ENCODE assay signal across 9 cellular contexts in the genomic region with DNA sequence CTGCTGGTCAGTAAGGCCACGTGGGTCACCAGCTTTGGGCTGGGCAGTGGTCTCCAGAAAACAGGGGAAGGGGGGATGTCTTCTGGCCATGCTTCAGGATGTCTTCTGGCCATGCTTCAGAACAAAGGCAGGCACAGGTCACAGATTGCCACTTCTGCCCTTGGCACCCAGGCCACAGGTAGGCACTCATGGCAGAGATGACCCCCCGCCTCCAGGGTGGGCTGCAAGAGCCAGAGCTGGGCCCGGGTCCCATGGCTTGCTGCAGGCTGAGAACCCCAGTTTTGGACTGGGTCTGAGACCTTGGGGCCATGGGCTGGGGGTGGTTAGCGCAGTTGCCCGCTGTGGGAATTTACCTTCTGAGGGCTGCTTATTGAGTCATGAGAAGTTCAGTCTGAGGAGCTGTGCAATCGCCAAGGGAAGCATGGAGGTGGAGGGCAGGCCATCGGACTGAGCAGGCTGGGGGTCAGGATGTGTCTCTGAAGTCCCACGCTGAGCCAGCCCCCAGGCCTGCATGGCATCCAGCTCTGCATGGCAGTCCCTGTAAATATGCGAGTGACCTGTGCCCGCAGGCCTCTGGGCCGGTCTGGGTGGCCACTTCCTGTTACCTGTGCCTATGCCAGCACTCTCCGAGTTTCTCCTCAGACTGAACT. TPM values are rescaled to one million over a fixed set of nuclear protein-coding genes. Genes with fewer than 3 reads are reported as not detected.
DNase-seq lines count a peak whose midpoint lies in the region; ATAC-seq lines count a peak whose summit lies in the region.
"Had no signal": no experiment of that assay in that cellular context is flagged by ENCODE, and none has a peak within 500 bp of the region (broad histone marks: within the 10 kb centered on the region; RNA-seq: fewer than 3 reads in every experiment).

No MANE protein-coding gene starts in this region.

- no peaks in the 10 kb centered on the region for H3K27me3 Mint-ChIP-seq in activated T-cell treated with anti-CD3 and anti-CD28 coated beads, Interleukin-2, amount 50 U/mL, for 24 hours
- H3K27me3 Mint-ChIP-seq in activated CD4-positive, alpha-beta memory T cell treated with anti-CD3 and anti-CD28 coated beads, Interleukin-2, amount 10 ng/mL, durations not matched to agents 7 days and 5 days = no peaks in the 10 kb centered on the region

- peaks cover 43% of the 10 kb centered on the region for H3K4me1 Mint-ChIP-seq in activated T-cell treated with anti-CD3 and anti-CD28 coated beads, Interleukin-2, amount 50 U/mL, for 24 hours (ENCODE audit: low read depth)
- peaks cover 43% of the 10 kb centered on the region for H3K4me1 Mint-ChIP-seq in activated CD4-positive, alpha-beta memory T cell treated with anti-CD3 and anti-CD28 coated beads, Interleukin-2, amount 10 ng/mL, durations not matched to agents 7 days and 5 days

- H3K9me3 ChIP-seq in iPS-15b (ENCODE audit: control insufficient read depth, insufficient read depth, low read length) = no peaks in the 10 kb centered on the region

- H3K27me3 ChIP-seq in iPS-15b (ENCODE audit: control insufficient read depth, insufficient read depth, low read length) = peaks cover 10% of the 10 kb centered on the region

- no peak overlapping the region for H3K9ac ChIP-seq in iPS-15b (ENCODE audit: low read depth, low read length)

- peak overlapping the region; percentile 67 for H3K27ac Mint-ChIP-seq in activated T-cell treated with anti-CD3 and anti-CD28 coated beads, Interleukin-2, amount 50 U/mL, for 24 hours
- H3K27ac Mint-ChIP-seq in activated CD4-positive, alpha-beta memory T cell treated with anti-CD3 and anti-CD28 coated beads, Interleukin-2, amount 10 ng/mL, durations not matched to agents 7 days and 5 days = no peak overlapping the region

- H3K9me3 Mint-ChIP-seq in activated T-cell treated with anti-CD3 and anti-CD28 coated beads, Interleukin-2, amount 50 U/mL, for 24 hours = no peaks in the 10 kb centered on the region
- H3K9me3 Mint-ChIP-seq in activated CD4-positive, alpha-beta memory T cell treated with anti-CD3 and anti-CD28 coated beads, Interleukin-2, amount 10 ng/mL, durations not matched to agents 7 days and 5 days = no peaks in the 10 kb centered on the region

- ATAC-seq in GM18870 (IDR thresholded peaks at IDR 0.05; ENCODE audit: unreplicated experiment) (no peak), HG03432 (IDR thresholded peaks at IDR 0.05; ENCODE audit: unreplicated experiment) (no peak)

- POLR2A ChIA-PET in activated CD4-positive, alpha-beta memory T cell treated with anti-CD3 and anti-CD28 coated beads, Interleukin-2, amount 10 ng/mL, durations not matched to agents 7 days and 5 days (lab: Charles Lee) = interaction anchor here (0.8 to 4.5 kb wide), 5 partner anchors 13 to 112 kb away, joined by 3 to 89 read pairs (median 3); a partner anchor contains a TSS

- H3K4me1 ChIP-seq in iPS-15b (ENCODE audit: control insufficient read depth, insufficient read depth, low read length) = peaks cover 11% of the 10 kb centered on the region

- H3K4me3 Mint-ChIP-seq in activated T-cell treated with anti-CD3 and anti-CD28 coated beads, Interleukin-2, amount 50 U/mL, for 24 hours = peak overlapping the region; percentile 83
- H3K4me3 Mint-ChIP-seq in activated CD4-positive, alpha-beta memory T cell treated with anti-CD3 and anti-CD28 coated beads, Interleukin-2, amount 10 ng/mL, durations not matched to agents 7 days and 5 days = peak overlapping the region; percentile 70

- H3K36me3 ChIP-seq in iPS-15b (ENCODE audit: control insufficient read depth, insufficient read depth, low read length) = no peaks in the 10 kb centered on the region

- CTCF ChIA-PET in activated CD4-positive, alpha-beta memory T cell treated with anti-CD3 and anti-CD28 coated beads, Interleukin-2, amount 10 ng/mL, durations not matched to agents 7 days and 5 days (lab: Charles Lee) = interaction anchor here (0.6 to 4.8 kb wide), 6 partner anchors 14 to 737 kb away, joined by 3 to 75 read pairs (median 4); no protein-coding TSS in a partner anchor

- peak overlapping the region; percentile 70 for H3K27ac ChIP-seq in substantia nigra (ENCODE audit: low read depth, low read length, poor library complexity, severe bottlenecking)

- DNase-seq in activated T-cell treated with anti-CD3 and anti-CD28 coated beads, Interleukin-2, amount 50 U/mL, for 24 hours = no peak
- no peak for DNase-seq in activated T-cell treated with anti-CD3 and anti-CD28 coated beads for 4 hours
- no peak for DNase-seq in activated CD4-positive, alpha-beta memory T cell treated with anti-CD3 and anti-CD28 coated beads, Interleukin-2, amount 10 ng/mL, durations not matched to agents 7 days and 5 days
- DNase-seq in substantia nigra (lab: John Stamatoyannopoulos, UW) = no peak
- DNase-seq in activated CD4-positive, CD25-positive, alpha-beta regulatory T cell (lab: John Stamatoyannopoulos, UW) = no peak
- DNase-seq: effector CD8-positive, alpha-beta T cell had no signal

- H3K4me3 ChIP-seq in iPS-15b (ENCODE audit: low read depth, low read length) = peak overlapping the region; percentile 65

- H3K36me3 Mint-ChIP-seq in activated T-cell treated with anti-CD3 and anti-CD28 coated beads, Interleukin-2, amount 50 U/mL, for 24 hours (ENCODE audit: low read depth) = peaks cover 5% of the 10 kb centered on the region
- no peaks in the 10 kb centered on the region for H3K36me3 Mint-ChIP-seq in activated CD4-positive, alpha-beta memory T cell treated with anti-CD3 and anti-CD28 coated beads, Interleukin-2, amount 10 ng/mL, durations not matched to agents 7 days and 5 days (ENCODE audit: low read depth)

RNA-seq across cellular contexts. Expression of a gene that starts 1.6 kb away (rescaled TPM):
- total RNA-seq in activated CD4-positive, alpha-beta memory T cell treated with anti-CD3 and anti-CD28 coated beads, Interleukin-2, amount 10 ng/mL, durations not matched to agents 7 days and 5 days = 10 to 100 TPM; 11.3 to 13.6 TPM

RNA-seq across cellular contexts. Expression of a gene that starts 5.1 kb away (rescaled TPM):
- total RNA-seq in activated CD4-positive, alpha-beta memory T cell treated with anti-CD3 and anti-CD28 coated beads, Interleukin-2, amount 10 ng/mL, durations not matched to agents 7 days and 5 days = 10 to 100 TPM; 76.6 to 80.4 TPM

RNA-seq across cellular contexts. Expression of a gene that starts 26.1 kb away (rescaled TPM):
- 100 to 1,000 TPM; 112 to 118 TPM for total RNA-seq in activated CD4-positive, alpha-beta memory T cell treated with anti-CD3 and anti-CD28 coated beads, Interleukin-2, amount 10 ng/mL, durations not matched to agents 7 days and 5 days

RNA-seq across cellular contexts. Expression of a gene that starts 27.7 kb away (rescaled TPM):
- total RNA-seq in activated CD4-positive, alpha-beta memory T cell treated with anti-CD3 and anti-CD28 coated beads, Interleukin-2, amount 10 ng/mL, durations not matched to agents 7 days and 5 days = 10 to 100 TPM; 18.5 to 19.3 TPM

RNA-seq across cellular contexts. Expression of a gene that starts 28.1 kb away (rescaled TPM):
- total RNA-seq in activated CD4-positive, alpha-beta memory T cell treated with anti-CD3 and anti-CD28 coated beads, Interleukin-2, amount 10 ng/mL, durations not matched to agents 7 days and 5 days = 1 to 10 TPM; 5.3 to 5.6 TPM
